19 cellular contexts compared by ENCODE assay signal in the genomic region with DNA sequence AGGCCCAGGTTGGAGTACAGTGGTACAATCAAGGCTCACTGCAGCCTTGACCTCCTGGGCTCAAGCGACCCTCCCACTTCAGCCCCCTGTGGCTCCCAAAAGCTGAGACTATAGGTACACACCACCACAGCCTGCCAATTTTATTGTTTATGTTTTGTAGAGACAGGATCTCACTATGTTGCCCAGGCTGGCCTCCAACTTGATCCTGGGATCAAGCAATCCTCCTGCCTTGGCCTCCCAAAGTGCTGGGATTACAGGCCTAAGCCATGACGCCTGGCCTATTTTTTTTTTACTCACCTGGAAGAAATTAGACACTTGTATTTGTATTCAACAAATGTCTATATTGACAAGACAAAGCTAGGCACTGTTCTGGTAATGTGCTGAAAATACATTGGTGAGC.
"Had no signal": no experiment of that assay in that cellular context is flagged by ENCODE, and none has a peak within 500 bp of the region (broad histone marks: within the 10 kb centered on the region; RNA-seq: fewer than 3 reads in every experiment).

No MANE protein-coding gene starts in this region.

- H3K27ac ChIP-seq: breast epithelium, epithelial cell of prostate, suprapubic skin had no signal

- H3K9me3 Mint-ChIP-seq: activated naive CD4-positive, alpha-beta T cell treated with anti-CD3 and anti-CD28 coated beads, Interleukin-2, amount 10 ng/mL, durations not matched to agents 7 days and 5 days; activated T-cell treated with anti-CD3 and anti-CD28 coated beads, Interleukin-2, amount 50 U/mL, for 24 hours; central memory CD8-positive, alpha-beta T cell had no signal

- DNase-seq: activated CD4-positive, alpha-beta T cell treated with anti-CD3 and anti-CD28 coated beads for 48 hours; activated CD4-positive, alpha-beta T cell treated with anti-CD3 and anti-CD28 coated beads, Interleukin-2, amount 50 U/mL, for 48 hours; activated CD8-positive, alpha-beta memory T cell treated with anti-CD3 and anti-CD28 coated beads, Interleukin-2, amount 50 U/mL, for 4 hours; activated gamma-delta T cell; activated naive CD4-positive, alpha-beta T cell treated with anti-CD3 and anti-CD28 coated beads, Interleukin-2, amount 10 ng/mL, durations not matched to agents 7 days and 5 days; activated T-cell treated with anti-CD3 and anti-CD28 coated beads, Interleukin-2, amount 50 U/mL, for 24 hours; amniotic stem cell; effector CD4-positive, alpha-beta T cell; esophagus squamous epithelium; left cardiac atrium; mammary epithelial cell; naive thymus-derived CD4-positive, alpha-beta T cell; posterior cingulate gyrus; spleen; tibial artery had no signal

- H3K9me3 ChIP-seq: breast epithelium, esophagus squamous epithelium, suprapubic skin, tibial artery had no signal

- H3K36me3 ChIP-seq: breast epithelium, esophagus squamous epithelium, spleen, suprapubic skin, tibial artery had no signal

- H3K4me1 ChIP-seq: breast epithelium, suprapubic skin had no signal

- H3K27me3 ChIP-seq: esophagus squamous epithelium, spleen, suprapubic skin, tibial artery had no signal

- H3K27me3 Mint-ChIP-seq: central memory CD8-positive, alpha-beta T cell had no signal
